8 cellular contexts compared by ENCODE assay signal in genomic region chr1:116504308-116505156, GRCh38.
DNase-seq lines count a peak whose midpoint lies in the region; ATAC-seq, FAIRE-seq and TF ChIP-seq lines count a peak whose summit lies in the region.

No MANE protein-coding gene starts in this region.

- no peaks in the 10 kb centered on the region for H3K27me3 ChIP-seq in MM.1S (replicated peaks; ENCODE audit: insufficient read depth, low read length)

- ATAC-seq in esophagus mucosa, result peak; percentile 78

- peaks cover 52% of the 10 kb centered on the region for H3K4me1 ChIP-seq in MM.1S (ENCODE audit: low read length)

- peak overlapping the region; percentile 67; the same call in 1 of the 2 replicates for H3K27ac ChIP-seq in MM.1S (ENCODE audit: low read length)

- no peaks in the 10 kb centered on the region for H4K20me1 ChIP-seq in MM.1S (ENCODE audit: insufficient read depth, low read length)

- H2AFZ ChIP-seq in MM.1S (ENCODE audit: low read length), result no peak overlapping the region

- H3K36me3 ChIP-seq in MM.1S (replicated peaks; ENCODE audit: insufficient read depth, low read length), result no peaks in the 10 kb centered on the region

- no peak overlapping the region for H3K4me3 ChIP-seq in MM.1S (ENCODE audit: low read length)

- no peaks in the 10 kb centered on the region for H3K9me2 ChIP-seq in MM.1S (replicated peaks; ENCODE audit: insufficient read depth, low read length)

- DNase-seq in G401 (ENCODE audit: low spot score) (peak; percentile 6), H54 (ENCODE audit: insufficient read length, low spot score) (peak; percentile 64), MM.1S (peak; percentile 55), renal cortical epithelial cell (ENCODE audit: low read depth) (peak; percentile 79), epidermal melanocyte (ENCODE audit: insufficient read length, low spot score) (no peak), NCI-H82 treated with DMSO at 0.1 percent for 48 hours (lab: John Stamatoyannopoulos, UW; ENCODE audit: unreplicated experiment) (no peak)
- peak; percentile 66 to 73 for DNase-seq in activated CD8-positive, alpha-beta memory T cell treated with anti-CD3 and anti-CD28 coated beads for 1 hour (ENCODE audit: extremely low read depth in 1 of 2, low read depth in 1 of 2)

- peak overlapping the region; percentile 18; the same call in 1 of the 2 replicates for H3K4me2 ChIP-seq in MM.1S (ENCODE audit: low read depth, low read length)

- in situ Hi-C loops in G401 (cut with HindIII; ENCODE audit: low sequenced_read_pairs), result no loop called here

- TF ChIP-seq POLR2A in H54 (IDR thresholded peaks at IDR 0.05; ENCODE audit: low read depth, low read length), result no peak

- H3K9ac ChIP-seq in MM.1S (ENCODE audit: low read length), result no peak overlapping the region

- H3F3A ChIP-seq in MM.1S (ENCODE audit: insufficient read depth, low read length), result peaks cover 25% of the 10 kb centered on the region

- FAIRE-seq in H54 (lab: Jason Lieb, UNC), result peak; percentile 71

- H3K9me3 ChIP-seq in MM.1S (replicated peaks; ENCODE audit: insufficient read depth, low read length), result no peaks in the 10 kb centered on the region

- no peaks in the 10 kb centered on the region for H3K79me2 ChIP-seq in MM.1S (ENCODE audit: low read length)

- TF ChIP-seq CTCF in MM.1S (IDR thresholded peaks at IDR 0.05; ENCODE audit: low read length), result no peak

Comparison
In these comparisons a context has a peak if more than half of its experiments do, and no peak if none do; other contexts are left out.
1. DNase-seq: peak in G401 (single experiment), H54 (single experiment), MM.1S (single experiment), activated CD8-positive, alpha-beta memory T cell treated with anti-CD3 and anti-CD28 coated beads for 1 hour (2 of 2) and renal cortical epithelial cell (single experiment); none in epidermal melanocyte (single experiment) and NCI-H82 treated with DMSO at 0.1 percent for 48 hours (single experiment).